1 cellular context compared by ENCODE assay signal in genomic region chr2:178403671-178404379, GRCh38.
TF ChIP-seq lines count a peak whose summit lies in the region.

No MANE protein-coding gene starts in this region.

TF ChIP-seq in IMR-90, 13 proteins besides CTCF, POLR2A, EP300 and RAD21:
- TF ChIP-seq ELK1 (IDR thresholded peaks at IDR 0.05; ENCODE audit: borderline replicate concordance, low read depth, low read length) (no peak), NFE2L2 (IDR thresholded peaks at IDR 0.05; ENCODE audit: low read depth, low read length) (no peak), MAFK (IDR thresholded peaks at IDR 0.05; ENCODE audit: low read depth, low read length) (no peak), FOS (IDR thresholded peaks at IDR 0.05; ENCODE audit: low read depth, low read length) (no peak), CEBPB (IDR thresholded peaks at IDR 0.05; ENCODE audit: low read depth, low read length) (no peak), MAZ (IDR thresholded peaks at IDR 0.05; ENCODE audit: borderline replicate concordance, low read depth, low read length) (no peak), SMC3 (IDR thresholded peaks at IDR 0.05; ENCODE audit: low read depth, low read length) (no peak)
- TF ChIP-seq, protein P1, sequence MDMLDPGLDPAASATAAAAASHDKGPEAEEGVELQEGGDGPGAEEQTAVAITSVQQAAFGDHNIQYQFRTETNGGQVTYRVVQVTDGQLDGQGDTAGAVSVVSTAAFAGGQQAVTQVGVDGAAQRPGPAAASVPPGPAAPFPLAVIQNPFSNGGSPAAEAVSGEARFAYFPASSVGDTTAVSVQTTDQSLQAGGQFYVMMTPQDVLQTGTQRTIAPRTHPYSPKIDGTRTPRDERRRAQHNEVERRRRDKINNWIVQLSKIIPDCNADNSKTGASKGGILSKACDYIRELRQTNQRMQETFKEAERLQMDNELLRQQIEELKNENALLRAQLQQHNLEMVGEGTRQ (IDR thresholded peaks at IDR 0.05; ENCODE audit: low read depth, low read length) = no peak
